ENCODE assay signal across 15 cellular contexts in genomic region chr2:177175917-177176668, GRCh38.
"Had no signal": no experiment of that assay in that cellular context is flagged by ENCODE, and none has a peak within 500 bp of the region (broad histone marks: within the 10 kb centered on the region; RNA-seq: fewer than 3 reads in every experiment).

No MANE protein-coding gene starts in this region.

- DNase-seq: activated CD4-positive, alpha-beta T cell treated with anti-CD3 and anti-CD28 coated beads for 48 hours; activated CD8-positive, alpha-beta T cell treated with anti-CD3 and anti-CD28 coated beads for 36 hours; activated gamma-delta T cell; activated T-cell treated with anti-CD3 and anti-CD28 coated beads, Interleukin-2, amount 50 U/mL, for 48 hours; amygdala; central memory CD4-positive, alpha-beta T cell; esophagus squamous epithelium; islet precursor cell; left ventricle myocardium inferior; stimulated activated CD4-positive, alpha-beta T cell treated with anti-CD3 and anti-CD28 coated beads, Interleukin-1b, Interleukin-23, amount 100 ng/mL, for 48 hours; stomach had no signal

- FAIRE-seq: urothelium cell line had no signal

- H3K9me3 Mint-ChIP-seq: activated CD8-positive, alpha-beta T cell treated with anti-CD3 and anti-CD28 coated beads for 36 hours; brain; memory B cell had no signal

- H3K36me3 Mint-ChIP-seq: brain, memory B cell had no signal

- ATAC-seq: activated CD8-positive, alpha-beta T cell treated with anti-CD3 and anti-CD28 coated beads for 36 hours had no signal

- H3K27me3 Mint-ChIP-seq: activated CD8-positive, alpha-beta T cell treated with anti-CD3 and anti-CD28 coated beads for 36 hours; brain; memory B cell had no signal

- H3K4me3 Mint-ChIP-seq: activated CD8-positive, alpha-beta T cell treated with anti-CD3 and anti-CD28 coated beads for 36 hours; activated naive CD8-positive, alpha-beta T cell; brain; memory B cell had no signal

- H3K27ac Mint-ChIP-seq: activated CD8-positive, alpha-beta T cell treated with anti-CD3 and anti-CD28 coated beads for 36 hours; activated naive CD8-positive, alpha-beta T cell; brain; memory B cell had no signal
